In the genomic region with DNA sequence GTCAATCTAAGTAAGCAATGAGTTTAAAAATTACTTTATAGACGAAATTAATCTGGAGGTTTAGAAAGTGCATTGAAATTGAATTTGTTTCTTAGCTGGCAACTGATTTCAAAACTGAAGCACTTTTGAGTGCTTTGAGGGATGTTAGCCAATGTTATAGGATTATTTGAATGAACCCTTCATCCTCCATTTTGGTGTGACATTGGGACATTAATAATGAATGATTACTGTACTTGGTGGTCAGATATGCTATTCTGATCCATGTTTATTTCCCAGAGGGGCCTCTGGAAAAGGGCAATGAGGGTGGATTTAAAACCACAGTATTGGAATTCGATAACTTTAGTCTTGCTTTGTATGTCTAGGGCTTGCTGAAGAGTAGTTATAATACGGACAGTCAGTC, we compare ENCODE assay signal across 15 cellular contexts.
"Had no signal": no experiment of that assay in that cellular context is flagged by ENCODE, and none has a peak within 500 bp of the region (broad histone marks: within the 10 kb centered on the region; RNA-seq: fewer than 3 reads in every experiment).

No MANE protein-coding gene starts in this region.

- H3K27me3 ChIP-seq: pancreas had no signal

- H3K4me3 Mint-ChIP-seq: activated CD8-positive, alpha-beta memory T cell treated with anti-CD3 and anti-CD28 coated beads, Interleukin-2, amount 10 ng/mL, durations not matched to agents 7 days and 5 days; activated naive CD4-positive, alpha-beta T cell treated with anti-CD3 and anti-CD28 coated beads, Interleukin-2, amount 50 U/mL, for 24 hours; activated T-cell treated with anti-CD3 and anti-CD28 coated beads, Interleukin-2, amount 50 U/mL, for 24 hours; immature natural killer cell; neural crest cell had no signal

- ATAC-seq: activated CD4-positive, CD25-positive, alpha-beta regulatory T cell treated with anti-CD3 and anti-CD28 coated beads, Interleukin-2, amount 50 U/mL, for 24 hours; activated CD8-positive, alpha-beta memory T cell treated with anti-CD3 and anti-CD28 coated beads, Interleukin-2, amount 10 ng/mL, durations not matched to agents 7 days and 5 days; left lobe of liver; pancreas had no signal

- H3K36me3 Mint-ChIP-seq: activated CD8-positive, alpha-beta memory T cell treated with anti-CD3 and anti-CD28 coated beads, Interleukin-2, amount 10 ng/mL, durations not matched to agents 7 days and 5 days; immature natural killer cell had no signal

- H3K9me3 Mint-ChIP-seq: activated naive CD4-positive, alpha-beta T cell treated with anti-CD3 and anti-CD28 coated beads, Interleukin-2, amount 50 U/mL, for 24 hours; activated T-cell treated with anti-CD3 and anti-CD28 coated beads, Interleukin-2, amount 50 U/mL, for 24 hours had no signal

- DNase-seq: activated CD4-positive, alpha-beta T cell treated with anti-CD3 and anti-CD28 coated beads, Interleukin-2, amount 50 U/mL, for 48 hours; activated CD8-positive, alpha-beta memory T cell treated with anti-CD3 and anti-CD28 coated beads, Interleukin-2, amount 10 ng/mL, durations not matched to agents 7 days and 5 days; activated effector memory CD4-positive, alpha-beta T cell treated with Interleukin-2 at 50 U/mL for 16 hours; activated T-cell treated with anti-CD3 and anti-CD28 coated beads, Interleukin-2, amount 50 U/mL, for 24 hours; immature natural killer cell; mesenchymal stem cell; pancreas; retina; stimulated activated CD4-positive, alpha-beta T cell treated with anti-CD3 and anti-CD28 coated beads, Interleukin-2, amount 100 ng/mL, for 24 hours; stimulated activated naive CD4-positive, alpha-beta T cell; SW 1271 had no signal

- H3K4me3 ChIP-seq: pancreas had no signal

- H3K27ac Mint-ChIP-seq: activated CD8-positive, alpha-beta memory T cell treated with anti-CD3 and anti-CD28 coated beads, Interleukin-2, amount 10 ng/mL, durations not matched to agents 7 days and 5 days; activated naive CD4-positive, alpha-beta T cell treated with anti-CD3 and anti-CD28 coated beads, Interleukin-2, amount 50 U/mL, for 24 hours; activated T-cell treated with anti-CD3 and anti-CD28 coated beads, Interleukin-2, amount 50 U/mL, for 24 hours; immature natural killer cell had no signal

- H3K4me1 ChIP-seq: pancreas had no signal

- H3K36me3 ChIP-seq: pancreas had no signal

- H3K4me1 Mint-ChIP-seq: activated CD8-positive, alpha-beta memory T cell treated with anti-CD3 and anti-CD28 coated beads, Interleukin-2, amount 10 ng/mL, durations not matched to agents 7 days and 5 days; activated naive CD4-positive, alpha-beta T cell treated with anti-CD3 and anti-CD28 coated beads, Interleukin-2, amount 50 U/mL, for 24 hours; immature natural killer cell had no signal

- H3K27me3 Mint-ChIP-seq: activated CD8-positive, alpha-beta memory T cell treated with anti-CD3 and anti-CD28 coated beads, Interleukin-2, amount 10 ng/mL, durations not matched to agents 7 days and 5 days had no signal

- H3K9me3 ChIP-seq: pancreas had no signal

- H3K27ac ChIP-seq: pancreas had no signal
